Comparison of ENCODE assay signal across 31 cellular contexts in the genomic region with DNA sequence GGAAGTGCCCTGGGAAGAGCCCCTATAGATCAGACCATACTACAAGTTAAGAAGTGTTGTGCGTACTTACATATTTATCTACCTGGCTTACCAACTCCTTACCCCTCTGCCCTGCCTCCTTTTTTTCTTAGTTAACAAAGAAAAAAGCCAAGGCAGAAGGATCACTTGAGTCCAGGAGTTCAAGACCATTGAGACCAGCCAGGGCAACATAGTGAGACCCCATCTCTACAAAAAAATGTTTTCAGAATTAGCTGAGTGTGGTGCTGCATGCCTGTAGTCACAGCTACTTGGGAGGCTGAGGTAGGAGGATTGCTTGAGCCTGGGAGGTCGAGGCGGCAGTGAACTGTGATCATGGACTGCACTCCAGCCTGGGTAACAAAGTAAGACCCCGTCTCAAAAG. TPM values are rescaled to one million over a fixed set of nuclear protein-coding genes. Genes with fewer than 3 reads are reported as not detected.
"Had no signal": no experiment of that assay in that cellular context is flagged by ENCODE, and none has a peak within 500 bp of the region (broad histone marks: within the 10 kb centered on the region; RNA-seq: fewer than 3 reads in every experiment).

No MANE protein-coding gene starts in this region.

- H3K4me1 ChIP-seq: parathyroid adenoma had no signal

- H3K36me3 Mint-ChIP-seq: naive thymus-derived CD8-positive, alpha-beta T cell; natural killer cell treated with Interleukin-12 subunit alpha and Interleukin-12 subunit beta and Interleukin-15 and Interleukin-18, amount 100 ng/mL, for 72 hours; neural progenitor cell; stimulated activated memory B cell treated with anti-CD40 and anti-IgM and Interleukin-4, amounts not matched to agents 10 μg/mL and 1 μg/mL and 100 μg/mL, for 72 hours had no signal

- H3K4me3 ChIP-seq: neural progenitor cell, ovary, psoas muscle, right lobe of liver, sigmoid colon, suprapubic skin, testis, tibial artery, upper lobe of left lung, vagina had no signal

- H2AFZ ChIP-seq: neural progenitor cell, parathyroid adenoma had no signal

- FAIRE-seq: small intestine, urothelium cell line had no signal

- H3K27ac Mint-ChIP-seq: naive thymus-derived CD8-positive, alpha-beta T cell; natural killer cell treated with Interleukin-12 subunit alpha and Interleukin-12 subunit beta and Interleukin-15 and Interleukin-18, amount 100 ng/mL, for 72 hours; nephron progenitor cell; neural progenitor cell; progenitor cell of endocrine pancreas; stimulated activated memory B cell treated with anti-CD40 and anti-IgM and Interleukin-4, amounts not matched to agents 10 μg/mL and 1 μg/mL and 100 μg/mL, for 72 hours; stimulated activated naive CD8-positive, alpha-beta T cell treated with anti-CD3 and anti-CD28 coated beads, Interleukin-15, amount 100 ng/mL, for 72 hours had no signal

- H3K4me2 ChIP-seq: neural progenitor cell had no signal

- H3K36me3 ChIP-seq: neural progenitor cell, ovary, right lobe of liver, sigmoid colon, suprapubic skin, tibial artery, upper lobe of left lung, vagina had no signal

- H3K79me2 ChIP-seq: parathyroid adenoma had no signal

- DNase-seq: naive thymus-derived CD8-positive, alpha-beta T cell; nephron progenitor cell; occipital lobe; ovary; posterior cingulate gyrus; psoas muscle; right cardiac atrium; right lobe of liver; sigmoid colon; small intestine; stimulated activated CD4-positive, alpha-beta T cell treated with anti-CD3 and anti-CD28 coated beads, Interleukin-12 subunit alpha, Interleukin-12 subunit beta, amount 100 ng/mL, for 4 hours; stimulated activated CD4-positive, alpha-beta T cell treated with anti-CD3 and anti-CD28 coated beads, Interleukin-1b, Interleukin-23, amount 100 ng/mL, for 48 hours; stimulated activated CD4-positive, alpha-beta T cell treated with anti-CD3 and anti-CD28 coated beads, Interleukin-4, amount 100 ng/mL, for 1 hour; stimulated activated CD4-positive, alpha-beta T cell treated with anti-CD3 and anti-CD28 coated beads, Interleukin-4, amount 100 ng/mL, for 4 hours; stimulated activated CD8-positive, alpha-beta memory T cell treated with anti-CD3 and anti-CD28 coated beads, Interleukin-4, amount 100 ng/mL, for 48 hours; stimulated activated naive CD4-positive, alpha-beta T cell; stimulated activated naive CD8-positive, alpha-beta T cell treated with anti-CD3 and anti-CD28 coated beads, Interleukin-15, amount 100 ng/mL, for 72 hours; stimulated activated naive CD8-positive, alpha-beta T cell treated with anti-CD3 and anti-CD28 coated beads, Interleukin-15, Interleukin-2, amounts not matched to agents 100 U/mL and 50 U/mL, for 24 hours; substantia nigra; testis; trophoblast cell; upper lobe of left lung had no signal

- H3K4me3 Mint-ChIP-seq: natural killer cell treated with Interleukin-12 subunit alpha and Interleukin-12 subunit beta and Interleukin-15 and Interleukin-18, amount 100 ng/mL, for 72 hours; stimulated activated memory B cell treated with anti-CD40 and anti-IgM and Interleukin-4, amounts not matched to agents 10 μg/mL and 1 μg/mL and 100 μg/mL, for 72 hours; stimulated activated naive CD8-positive, alpha-beta T cell treated with anti-CD3 and anti-CD28 coated beads, Interleukin-15, amount 100 ng/mL, for 72 hours had no signal

- H3K27me3 ChIP-seq: ovary, testis, vagina had no signal

- H3K9me3 ChIP-seq: ovary, psoas muscle, right lobe of liver, sigmoid colon, suprapubic skin, testis, tibial artery, upper lobe of left lung, vagina had no signal

- ATAC-seq: naive thymus-derived CD8-positive, alpha-beta T cell; natural killer cell treated with Interleukin-12 subunit alpha and Interleukin-12 subunit beta and Interleukin-15 and Interleukin-18, amount 100 ng/mL, for 72 hours; psoas muscle; right cardiac atrium; right lobe of liver; stimulated activated memory B cell treated with anti-CD40 and anti-IgM and Interleukin-4, amounts not matched to agents 10 μg/mL and 1 μg/mL and 100 μg/mL, for 72 hours; stimulated activated naive CD8-positive, alpha-beta T cell treated with anti-CD3 and anti-CD28 coated beads, Interleukin-15, amount 100 ng/mL, for 72 hours; stimulated activated naive CD8-positive, alpha-beta T cell treated with anti-CD3 and anti-CD28 coated beads, Interleukin-15, Interleukin-2, amounts not matched to agents 100 U/mL and 50 U/mL, for 24 hours had no signal

- H3K9me3 Mint-ChIP-seq: natural killer cell treated with Interleukin-12 subunit alpha and Interleukin-12 subunit beta and Interleukin-15 and Interleukin-18, amount 100 ng/mL, for 72 hours; nephron progenitor cell; neural progenitor cell; stimulated activated memory B cell treated with anti-CD40 and anti-IgM and Interleukin-4, amounts not matched to agents 10 μg/mL and 1 μg/mL and 100 μg/mL, for 72 hours; stimulated activated naive CD8-positive, alpha-beta T cell treated with anti-CD3 and anti-CD28 coated beads, Interleukin-15, amount 100 ng/mL, for 72 hours had no signal

- H3K27ac ChIP-seq: neural progenitor cell, ovary, parathyroid adenoma, psoas muscle, right lobe of liver, sigmoid colon, suprapubic skin, testis, tibial artery, upper lobe of left lung, vagina had no signal

- H3K9ac ChIP-seq: neural progenitor cell, parathyroid adenoma had no signal

RNA-seq across cellular contexts. Expression of a gene that starts 1.9 kb away (rescaled TPM):
- total RNA-seq: naive thymus-derived CD8-positive, alpha-beta T cell; natural killer cell treated with Interleukin-12 subunit alpha and Interleukin-12 subunit beta and Interleukin-15 and Interleukin-18, amount 100 ng/mL, for 72 hours; psoas muscle; right lobe of liver; vagina had no signal
- polyA plus RNA-seq: naive thymus-derived CD8-positive, alpha-beta T cell had no signal
